ENCODE assay signal across 9 cellular contexts in genomic region chr12:12007001-12007712, GRCh38.
DNase-seq lines count a peak whose midpoint lies in the region; ATAC-seq lines count a peak whose summit lies in the region.
"Had no signal": no experiment of that assay in that cellular context is flagged by ENCODE, and none has a peak within 500 bp of the region (broad histone marks: within the 10 kb centered on the region; RNA-seq: fewer than 3 reads in every experiment).

No MANE protein-coding gene starts in this region.

- no peak overlapping the region for H3K27ac ChIP-seq in SJCRH30

- no peak overlapping the region for H3K4me3 Mint-ChIP-seq in activated CD4-positive, alpha-beta T cell treated with anti-CD3 and anti-CD28 coated beads, Interleukin-2, amount 10 ng/mL, durations not matched to agents 7 days and 5 days

- peak overlapping the region; percentile 97 for H3K27ac Mint-ChIP-seq in activated CD4-positive, alpha-beta T cell treated with anti-CD3 and anti-CD28 coated beads, Interleukin-2, amount 10 ng/mL, durations not matched to agents 7 days and 5 days

- peaks cover 21% of the 10 kb centered on the region for H3K36me3 Mint-ChIP-seq in activated CD4-positive, alpha-beta T cell treated with anti-CD3 and anti-CD28 coated beads, Interleukin-2, amount 10 ng/mL, durations not matched to agents 7 days and 5 days (ENCODE audit: low read depth)

- peaks cover 9% of the 10 kb centered on the region for H3K4me1 ChIP-seq in SJCRH30

- H3K36me3 ChIP-seq in SJCRH30, result no peaks in the 10 kb centered on the region

- POLR2A ChIA-PET in activated CD4-positive, alpha-beta T cell treated with anti-CD3 and anti-CD28 coated beads, Interleukin-2, amount 10 ng/mL, durations not matched to agents 7 days and 5 days (lab: Charles Lee), result no interaction called here

- H3K27me3 Mint-ChIP-seq in activated CD4-positive, alpha-beta T cell treated with anti-CD3 and anti-CD28 coated beads, Interleukin-2, amount 10 ng/mL, durations not matched to agents 7 days and 5 days, result no peaks in the 10 kb centered on the region

- peak; percentile 35 for DNase-seq in activated CD4-positive, alpha-beta T cell treated with anti-CD3 and anti-CD28 coated beads, Interleukin-2, amount 10 ng/mL, durations not matched to agents 7 days and 5 days
- DNase-seq in central memory CD4-positive, alpha-beta T cell, result peak; percentile 9
- DNase-seq in stimulated activated CD8-positive, alpha-beta memory T cell treated with anti-CD3 and anti-CD28 coated beads, Interleukin-4, amount 100 ng/mL, for 48 hours, result peak; percentile 89
- DNase-seq in DMS53 (lab: John Stamatoyannopoulos, UW) (no peak), NCI-H2171 treated with DMSO at 0.1 percent for 48 hours (lab: John Stamatoyannopoulos, UW) (no peak), SJCRH30 (no peak), NOMO-1 treated with dmso at 0.1 percent for 144 hours (lab: John Stamatoyannopoulos, UW; ENCODE audit: unreplicated experiment) (no peak)
- DNase-seq: NCI-H510A had no signal

- ATAC-seq in HG02870 (IDR thresholded peaks at IDR 0.05; ENCODE audit: unreplicated experiment), result peak; percentile 25

- no peaks in the 10 kb centered on the region for H3K9me3 ChIP-seq in SJCRH30 (replicated peaks)

- H3K4me1 Mint-ChIP-seq in activated CD4-positive, alpha-beta T cell treated with anti-CD3 and anti-CD28 coated beads, Interleukin-2, amount 10 ng/mL, durations not matched to agents 7 days and 5 days, result peaks cover 72% of the 10 kb centered on the region

- H3K4me3 ChIP-seq in SJCRH30, result no peak overlapping the region

- CTCF ChIA-PET in activated CD4-positive, alpha-beta T cell treated with anti-CD3 and anti-CD28 coated beads, Interleukin-2, amount 10 ng/mL, durations not matched to agents 7 days and 5 days (lab: Charles Lee), result interaction anchor here (0.6 to 4.2 kb wide), 11 partner anchors 10 to 382 kb away, joined by 3 to 23 read pairs (median 4); no protein-coding TSS in a partner anchor

- H3K9me3 Mint-ChIP-seq in activated CD4-positive, alpha-beta T cell treated with anti-CD3 and anti-CD28 coated beads, Interleukin-2, amount 10 ng/mL, durations not matched to agents 7 days and 5 days, result peaks cover 13% of the 10 kb centered on the region

- H3K27me3 ChIP-seq in SJCRH30, result no peaks in the 10 kb centered on the region

Comparison
In these comparisons a context has a peak if more than half of its experiments do, and no peak if none do; other contexts are left out.
1. DNase-seq: peak in activated CD4-positive, alpha-beta T cell treated with anti-CD3 and anti-CD28 coated beads, Interleukin-2, amount 10 ng/mL, durations not matched to agents 7 days and 5 days (single experiment), central memory CD4-positive, alpha-beta T cell (single experiment) and stimulated activated CD8-positive, alpha-beta memory T cell treated with anti-CD3 and anti-CD28 coated beads, Interleukin-4, amount 100 ng/mL, for 48 hours (single experiment); none in DMS53 (single experiment), NCI-H2171 treated with DMSO at 0.1 percent for 48 hours (single experiment), SJCRH30 (0 of 2) and NOMO-1 treated with dmso at 0.1 percent for 144 hours (single experiment).